13 cellular contexts compared by ENCODE assay signal in the genomic region with DNA sequence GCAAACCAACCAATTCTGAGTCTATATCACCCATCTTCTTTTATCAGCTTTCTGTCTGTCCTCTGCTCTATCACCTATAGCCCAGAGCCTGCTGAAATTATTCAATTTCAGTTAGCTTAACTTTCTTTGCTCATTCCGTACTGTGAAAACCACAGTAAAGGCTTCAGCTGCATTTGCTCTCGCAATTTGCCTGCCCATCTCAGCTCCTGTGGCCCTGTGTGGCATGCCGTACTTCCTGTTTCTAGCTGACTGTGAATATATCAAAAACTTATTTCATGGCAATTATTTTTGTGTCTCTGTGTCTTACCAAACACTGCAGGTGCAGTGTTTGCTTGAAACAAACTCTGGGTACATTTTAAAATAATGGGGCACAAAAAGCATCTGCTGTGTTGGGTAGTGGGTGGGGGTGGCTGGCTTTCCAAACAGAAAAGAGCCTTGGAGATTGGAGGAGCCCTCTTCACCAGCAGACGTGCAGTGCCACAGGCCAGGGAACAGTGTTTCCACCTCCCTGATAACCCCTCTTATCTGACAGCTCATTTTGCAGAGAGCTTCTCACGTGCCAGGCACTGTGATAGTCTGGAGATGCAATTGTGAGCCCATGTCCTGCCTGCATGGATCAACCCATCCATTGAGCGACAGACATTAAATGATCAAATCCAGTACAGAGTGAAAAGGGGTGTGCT. TPM values are rescaled to one million over a fixed set of nuclear protein-coding genes. Genes with fewer than 3 reads are reported as not detected.
A peak's percentile ranks its signal among the peaks of the same experiment; 100 is the strongest.
DNase-seq lines count a peak whose midpoint lies in the region; ATAC-seq and TF ChIP-seq lines count a peak whose summit lies in the region.
"Had no signal": no experiment of that assay in that cellular context is flagged by ENCODE, and none has a peak within 500 bp of the region (broad histone marks: within the 10 kb centered on the region; RNA-seq: fewer than 3 reads in every experiment).

No MANE protein-coding gene starts in this region.

- no peak overlapping the region for H4K8ac ChIP-seq in mesendoderm (ENCODE audit: low read depth, low read length)

- no peak overlapping the region for H2BK5ac ChIP-seq in mesendoderm (ENCODE audit: low read length)

- no peaks in the 10 kb centered on the region for H3K9me3 ChIP-seq in CD8-positive, alpha-beta T cell (ENCODE audit: low read length)
- H3K9me3 ChIP-seq: Caco-2 had no signal

- CTCF ChIA-PET in CD8-positive, alpha-beta T cell (lab: Charles Lee): interaction anchor here (0.5 to 2.9 kb wide), 10 partner anchors 13 to 682 kb away, joined by 3 to 11 read pairs (median 4); no protein-coding TSS in a partner anchor
- CTCF ChIA-PET in activated CD8-positive, alpha-beta T cell treated with anti-CD3 and anti-CD28 coated beads, Interleukin-2, amount 10 ng/mL, durations not matched to agents 7 days and 5 days (lab: Charles Lee): interaction anchor here (0.9 to 1.8 kb wide), 6 partner anchors 10 to 63 kb away, joined by 3 to 6 read pairs (median 4); no protein-coding TSS in a partner anchor

- H2BK120ac ChIP-seq in mesendoderm (ENCODE audit: low read depth, low read length): no peak overlapping the region

- H3K4ac ChIP-seq in mesendoderm (ENCODE audit: low read depth, low read length): no peak overlapping the region

- intact Hi-C loops in CD8-positive, alpha-beta T cell (cut with DNase I, micrococcal nuclease): loop anchor here (1.0 to 5.0 kb wide), 5 partner anchors 63 to 598 kb away; a partner anchor contains a TSS

- H3K56ac ChIP-seq in mesendoderm (ENCODE audit: low read length): no peak overlapping the region

- H3K4me1 Mint-ChIP-seq in CD8-positive, alpha-beta T cell (ENCODE audit: low read depth): peaks cover 79% of the 10 kb centered on the region
- peaks cover 41% of the 10 kb centered on the region for H3K4me1 Mint-ChIP-seq in activated CD8-positive, alpha-beta T cell treated with anti-CD3 and anti-CD28 coated beads, Interleukin-2, amount 10 ng/mL, durations not matched to agents 7 days and 5 days (ENCODE audit: low read depth)
- H3K4me1 Mint-ChIP-seq: neural crest cell had no signal

- H3K18ac ChIP-seq in mesendoderm (ENCODE audit: low read length): no peak overlapping the region

- no peak overlapping the region for H2AK5ac ChIP-seq in mesendoderm (ENCODE audit: low read length)

- no peak overlapping the region for H4K5ac ChIP-seq in mesendoderm (ENCODE audit: low read length)

- no peaks in the 10 kb centered on the region for H3K27me3 Mint-ChIP-seq in CD8-positive, alpha-beta T cell (ENCODE audit: low read depth)
- H3K27me3 Mint-ChIP-seq in activated CD8-positive, alpha-beta T cell treated with anti-CD3 and anti-CD28 coated beads, Interleukin-2, amount 10 ng/mL, durations not matched to agents 7 days and 5 days (ENCODE audit: low read depth): no peaks in the 10 kb centered on the region

- H3K79me2 ChIP-seq in mesendoderm (ENCODE audit: control insufficient read depth, insufficient read depth, low read length): no peaks in the 10 kb centered on the region

- WGBS in mesendoderm (ENCODE audit: extremely low coverage, insufficient coverage, low lambda C conversion rate): no CpG with 5 or more reads among the region's 6 CpGs

- H3K23ac ChIP-seq in mesendoderm (ENCODE audit: low read length): no peak overlapping the region

- H3K4me3 Mint-ChIP-seq in CD8-positive, alpha-beta T cell: peak overlapping the region; percentile 74
- H3K4me3 Mint-ChIP-seq in activated CD8-positive, alpha-beta T cell treated with anti-CD3 and anti-CD28 coated beads, Interleukin-2, amount 10 ng/mL, durations not matched to agents 7 days and 5 days: peak overlapping the region; percentile 56
- H3K4me3 Mint-ChIP-seq: neural crest cell had no signal

- peaks cover 69% of the 10 kb centered on the region for H3K4me1 ChIP-seq in CD8-positive, alpha-beta T cell (ENCODE audit: insufficient read depth, low read length)
- H3K4me1 ChIP-seq in mesendoderm (ENCODE audit: control insufficient read depth, low read depth, low read length): peaks cover 2% of the 10 kb centered on the region

- peak overlapping the region; percentile 20 for H3K4me3 ChIP-seq in CD8-positive, alpha-beta T cell (ENCODE audit: low read depth, low read length)
- no peak overlapping the region for H3K4me3 ChIP-seq in mesendoderm (ENCODE audit: low read length)

- H3K27ac ChIP-seq in CD8-positive, alpha-beta T cell (ENCODE audit: low read depth, low read length): peak overlapping the region; percentile 25
- H3K27ac ChIP-seq in mesendoderm (ENCODE audit: low read depth, low read length): no peak overlapping the region
- H3K27ac ChIP-seq: VCaP had no signal

- no peak overlapping the region for H2BK15ac ChIP-seq in mesendoderm (replicated peaks; ENCODE audit: low read depth)

- DNase-seq in CD8-positive, alpha-beta T cell: peak in 5 of 7 experiments; percentile 39 to 78 (median 59)
- peak; percentile 78 to 92 for DNase-seq in NOMO-1 (lab: John Stamatoyannopoulos, UW; ENCODE audit: unreplicated experiment in 2 of 2)
- peak; percentile 75 for DNase-seq in activated CD8-positive, alpha-beta T cell treated with anti-CD3 and anti-CD28 coated beads, Interleukin-2, amount 10 ng/mL, durations not matched to agents 7 days and 5 days
- DNase-seq in mesendoderm: peak; percentile 33
- no peak for DNase-seq in NCI-H1092 (lab: John Stamatoyannopoulos, UW)
- DNase-seq in NCI-H2171 treated with DMSO at 0.1 percent for 48 hours (lab: John Stamatoyannopoulos, UW): no peak
- DNase-seq in amygdala (lab: John Stamatoyannopoulos, UW): no peak
- DNase-seq: Caco-2, NCI-H774 had no signal

- H3K27ac Mint-ChIP-seq in CD8-positive, alpha-beta T cell: peak overlapping the region; percentile 95
- peak overlapping the region; percentile 88 for H3K27ac Mint-ChIP-seq in activated CD8-positive, alpha-beta T cell treated with anti-CD3 and anti-CD28 coated beads, Interleukin-2, amount 10 ng/mL, durations not matched to agents 7 days and 5 days

- H3K36me3 Mint-ChIP-seq in CD8-positive, alpha-beta T cell: peaks cover 2% of the 10 kb centered on the region
- peaks cover 13% of the 10 kb centered on the region for H3K36me3 Mint-ChIP-seq in activated CD8-positive, alpha-beta T cell treated with anti-CD3 and anti-CD28 coated beads, Interleukin-2, amount 10 ng/mL, durations not matched to agents 7 days and 5 days (ENCODE audit: low read depth)

- no peaks in the 10 kb centered on the region for H3K79me1 ChIP-seq in mesendoderm (ENCODE audit: low read length)

- H3K9ac ChIP-seq in mesendoderm (ENCODE audit: low read length): no peak overlapping the region

- peaks cover 2% of the 10 kb centered on the region for H3K9me3 Mint-ChIP-seq in CD8-positive, alpha-beta T cell
- peaks cover 8% of the 10 kb centered on the region for H3K9me3 Mint-ChIP-seq in activated CD8-positive, alpha-beta T cell treated with anti-CD3 and anti-CD28 coated beads, Interleukin-2, amount 10 ng/mL, durations not matched to agents 7 days and 5 days (ENCODE audit: insufficient read depth)
- H3K9me3 Mint-ChIP-seq: neural crest cell had no signal

- peak; percentile 91 for ATAC-seq in CD8-positive, alpha-beta T cell
- ATAC-seq in activated CD8-positive, alpha-beta T cell treated with anti-CD3 and anti-CD28 coated beads, Interleukin-2, amount 10 ng/mL, durations not matched to agents 7 days and 5 days: peak; percentile 90
- no peak for ATAC-seq in HG02970 (IDR thresholded peaks at IDR 0.05; ENCODE audit: low FRiP score, unreplicated experiment)

- no peaks in the 10 kb centered on the region for H3K27me3 ChIP-seq in CD8-positive, alpha-beta T cell (ENCODE audit: insufficient read depth, low read length)
- no peaks in the 10 kb centered on the region for H3K27me3 ChIP-seq in mesendoderm (ENCODE audit: insufficient read depth, low read length, poor library complexity)

- TF ChIP-seq CTCF in CD8-positive, alpha-beta T cell (IDR thresholded peaks at IDR 0.05): no peak

- H3K4me2 ChIP-seq in mesendoderm (ENCODE audit: low read length): no peak overlapping the region

- no peaks in the 10 kb centered on the region for H3K36me3 ChIP-seq in CD8-positive, alpha-beta T cell (ENCODE audit: insufficient read depth, low read length)
- H3K36me3 ChIP-seq in mesendoderm (ENCODE audit: control insufficient read depth, insufficient read depth, low read length): no peaks in the 10 kb centered on the region

- POLR2A ChIA-PET in CD8-positive, alpha-beta T cell (lab: Charles Lee): interaction anchor here (0.6 to 1.5 kb wide), 8 partner anchors 8 to 227 kb away, joined by 3 to 5 read pairs (median 3); no protein-coding TSS in a partner anchor
- POLR2A ChIA-PET in activated CD8-positive, alpha-beta T cell treated with anti-CD3 and anti-CD28 coated beads, Interleukin-2, amount 10 ng/mL, durations not matched to agents 7 days and 5 days (lab: Charles Lee): interaction anchor here (0.6 kb wide), 1 partner anchor 223 kb away, joined by 3 read pairs; no protein-coding TSS in a partner anchor

RNA-seq across cellular contexts. Expression of a gene that starts 45.2 kb away (rescaled TPM):
- under 1 TPM in 1 of 2 experiments, not detected in 1; 0.19 TPM for total RNA-seq in CD8-positive, alpha-beta T cell
- not detected for total RNA-seq in activated CD8-positive, alpha-beta T cell treated with anti-CD3 and anti-CD28 coated beads, Interleukin-2, amount 10 ng/mL, durations not matched to agents 7 days and 5 days
- 1.3 TPM for polyA plus RNA-seq in mesendoderm (2013, experiment 1 of 2)
- 0.97 TPM for polyA plus RNA-seq in mesendoderm (2013, experiment 2 of 2)
- total RNA-seq: MCF 10A had no signal

Comparison
In these comparisons a context has a peak if more than half of its experiments do, and no peak if none do; other contexts are left out.
1. DNase-seq: peak in CD8-positive, alpha-beta T cell (5 of 7), NOMO-1 (2 of 2), activated CD8-positive, alpha-beta T cell treated with anti-CD3 and anti-CD28 coated beads, Interleukin-2, amount 10 ng/mL, durations not matched to agents 7 days and 5 days (single experiment) and mesendoderm (single experiment); none in NCI-H1092 (single experiment), NCI-H2171 treated with DMSO at 0.1 percent for 48 hours (single experiment) and amygdala (0 of 56).